In the genomic region with DNA sequence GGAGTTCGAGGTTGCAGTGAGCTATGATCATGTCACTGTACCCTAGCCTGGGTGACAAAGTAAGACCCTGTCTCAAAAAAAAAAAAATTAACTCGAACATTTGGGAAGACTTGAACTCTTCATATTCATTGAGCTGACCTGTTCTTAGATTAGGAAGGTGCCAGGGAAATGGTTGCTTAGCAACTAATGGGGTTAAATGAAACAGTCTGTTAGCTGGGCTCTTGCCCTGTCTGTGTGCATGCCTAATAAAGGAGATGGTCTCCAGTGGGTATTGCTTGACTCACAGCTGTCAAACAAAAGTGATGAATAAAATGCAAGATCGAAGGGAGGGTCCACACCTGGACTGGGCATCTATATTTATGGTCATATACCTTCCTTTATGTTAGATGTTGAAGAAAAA, we compare ENCODE assay signal across 24 cellular contexts.
DNase-seq lines count a peak whose midpoint lies in the region; ATAC-seq and TF ChIP-seq lines count a peak whose summit lies in the region.
"Had no signal": no experiment of that assay in that cellular context is flagged by ENCODE, and none has a peak within 500 bp of the region (broad histone marks: within the 10 kb centered on the region; RNA-seq: fewer than 3 reads in every experiment).

No MANE protein-coding gene starts in this region.

- H3K9me3 ChIP-seq in left ventricle myocardium inferior (replicated peaks), result no peaks in the 10 kb centered on the region
- no peaks in the 10 kb centered on the region for H3K9me3 ChIP-seq in colonic mucosa
- H3K9me3 ChIP-seq: MG63, tibial nerve had no signal

- ATAC-seq in Right ventricle myocardium superior (ENCODE audit: poor library complexity) (peak; percentile 80), GM19351 (IDR thresholded peaks at IDR 0.05; ENCODE audit: unreplicated experiment) (no peak)
- ATAC-seq: activated CD8-positive, alpha-beta T cell treated with anti-CD3 and anti-CD28 coated beads for 36 hours; Panc1; sciatic nerve; T-cell had no signal

- H3K36me3 ChIP-seq in left ventricle myocardium inferior (no peaks in the 10 kb centered on the region), colonic mucosa (no peaks in the 10 kb centered on the region)
- H3K36me3 ChIP-seq: MG63, tibial nerve had no signal

- H3K27me3 ChIP-seq in left ventricle myocardium inferior (ENCODE audit: low read depth) (no peaks in the 10 kb centered on the region), colonic mucosa (no peaks in the 10 kb centered on the region)
- H3K27me3 ChIP-seq: tibial nerve had no signal

- no peak for DNase-seq in Right ventricle myocardium superior
- no peak for DNase-seq in left ventricle myocardium inferior
- peak; percentile 53 for DNase-seq in NCI-H146 treated with DMSO at 0.1 percent for 48 hours (lab: John Stamatoyannopoulos, UW; ENCODE audit: unreplicated experiment)
- peak; percentile 69 for DNase-seq in NCI-H774 (lab: John Stamatoyannopoulos, UW)
- peak; percentile 12 for DNase-seq in retina
- no peak for DNase-seq in colonic mucosa
- no peak for DNase-seq in NCI-H1930 (lab: John Stamatoyannopoulos, UW)
- DNase-seq: activated CD4-positive, alpha-beta T cell treated with anti-CD3 and anti-CD28 coated beads for 1 hour; activated CD8-positive, alpha-beta T cell treated with anti-CD3 and anti-CD28 coated beads for 36 hours; activated effector memory CD4-positive, alpha-beta T cell treated with Interleukin-2 at 50 U/mL for 16 hours; activated naive CD8-positive, alpha-beta T cell treated with anti-CD3 and anti-CD28 coated beads for 36 hours; activated T-cell treated with anti-CD3 and anti-CD28 coated beads for 4 hours; C1 segment of cervical spinal cord; Calu3; central memory CD4-positive, alpha-beta T cell; HFFc6; kidney glomerular epithelial cell; MG63; SIG-M5; T-cell had no signal

- H3K27ac ChIP-seq in left ventricle myocardium inferior (replicated peaks) (no peak overlapping the region), colonic mucosa (no peak overlapping the region)
- H3K27ac ChIP-seq: tibial nerve had no signal

- no peak overlapping the region for H3K4me3 ChIP-seq in left ventricle myocardium inferior
- no peak overlapping the region for H3K4me3 ChIP-seq in colonic mucosa
- H3K4me3 ChIP-seq: MG63, tibial nerve had no signal

- intact Hi-C loops in Right ventricle myocardium superior (cut with DNase I) (no loop called here), left ventricle myocardium inferior (cut with micrococcal nuclease) (no loop called here), colonic mucosa (cut with DNase I) (no loop called here)

- no peak overlapping the region for H3K9ac ChIP-seq in colonic mucosa (ENCODE audit: low read depth in 2 of 2, low read length in 2 of 2)

- H3K4me1 ChIP-seq in left ventricle myocardium inferior, result peaks cover 17% of the 10 kb centered on the region
- no peaks in the 10 kb centered on the region for H3K4me1 ChIP-seq in colonic mucosa
- H3K4me1 ChIP-seq: tibial nerve had no signal

- no peak for TF ChIP-seq CTCF in left ventricle myocardium inferior (IDR thresholded peaks at IDR 0.05; ENCODE audit: borderline replicate concordance)
- TF ChIP-seq CTCF in colonic mucosa (IDR thresholded peaks at IDR 0.05), result no peak

Comparison
In these comparisons a context has a peak if more than half of its experiments do, and no peak if none do; other contexts are left out.
1. DNase-seq: peak in NCI-H146 treated with DMSO at 0.1 percent for 48 hours (single experiment), NCI-H774 (single experiment) and retina (single experiment); none in Right ventricle myocardium superior (single experiment), left ventricle myocardium inferior (single experiment), colonic mucosa (single experiment) and NCI-H1930 (0 of 2).